22 cellular contexts compared by ENCODE assay signal in the genomic region with DNA sequence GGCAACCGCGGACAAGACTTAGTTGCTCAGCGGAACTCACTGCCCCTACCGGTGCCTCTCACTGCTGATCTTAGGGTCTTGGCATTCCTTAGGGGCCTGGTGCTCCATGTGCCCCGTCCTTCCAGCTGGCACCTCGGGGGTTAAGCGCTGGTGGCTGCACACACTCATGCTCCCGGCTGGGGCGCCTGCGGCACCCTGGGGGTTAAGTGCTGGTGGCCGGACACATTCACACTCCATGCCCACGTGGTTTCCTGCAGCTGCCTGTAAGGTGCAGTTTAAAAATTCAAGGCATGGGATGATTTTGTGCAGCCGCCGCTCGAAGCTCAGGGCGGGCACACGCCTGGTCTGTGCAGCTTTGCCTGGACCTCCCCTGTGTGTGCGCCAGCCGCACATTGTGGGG. TPM values are rescaled to one million over a fixed set of nuclear protein-coding genes. Genes with fewer than 3 reads are reported as not detected.
A peak's percentile ranks its signal among the peaks of the same experiment; 100 is the strongest.
DNase-seq lines count a peak whose midpoint lies in the region; ATAC-seq and TF ChIP-seq lines count a peak whose summit lies in the region.
"Had no signal": no experiment of that assay in that cellular context is flagged by ENCODE, and none has a peak within 500 bp of the region (broad histone marks: within the 10 kb centered on the region; RNA-seq: fewer than 3 reads in every experiment).

No MANE protein-coding gene starts in this region.

- no peaks in the 10 kb centered on the region for H3K9me3 ChIP-seq in prostate gland
- no peaks in the 10 kb centered on the region for H3K9me3 ChIP-seq in aorta (ENCODE audit: control insufficient read depth, low read length)
- H3K9me3 ChIP-seq: Peyer's patch, SJCRH30 had no signal

- no peaks in the 10 kb centered on the region for H3K36me3 ChIP-seq in prostate gland
- no peaks in the 10 kb centered on the region for H3K36me3 ChIP-seq in aorta (ENCODE audit: control insufficient read depth in 1 of 2, insufficient read depth in 2 of 2, low read length in 1 of 2)
- H3K36me3 ChIP-seq: SJCRH30 had no signal

- DNase-seq in NCI-H1417 (lab: John Stamatoyannopoulos, UW) (peak in 2 of 3 experiments; percentile 39 to 65), NCI-H1417 treated with DMSO at 0.1 percent for 48 hours (lab: John Stamatoyannopoulos, UW) (no peak), NCI-H69 (lab: John Stamatoyannopoulos, UW) (peak; percentile 39), dorsolateral prefrontal cortex (no peak), prostate gland (ENCODE audit: low spot score) (no peak), aorta (no peak), posterior vena cava (ENCODE audit: low spot score) (no peak)
- DNase-seq: ACHN; C1 segment of cervical spinal cord; CD8-positive, alpha-beta T cell; DND-41; HCEC 1CT; IMR-90; MV-4-11; NCI-H1930; NCI-H524; NCI-H82; Peyer's patch; SJCRH30 had no signal

- no peak for TF ChIP-seq POLR2A in prostate gland (IDR thresholded peaks at IDR 0.05)

- TF ChIP-seq CTCF in dorsolateral prefrontal cortex (IDR thresholded peaks at IDR 0.05 in 54 of 56, conservative IDR thresholded peaks at IDR 0.05 in 2 of 56; ENCODE audit: low read depth in 1 of 56, partially characterized antibody in 56 of 56) (no peak), prostate gland (IDR thresholded peaks at IDR 0.05) (no peak)

- H3K27ac ChIP-seq in dorsolateral prefrontal cortex (peak overlapping the region in 33 of 59 donors; percentile 4 to 84 (median 58)), prostate gland (peak overlapping the region; percentile 93 to 94), aorta (ENCODE audit: low read depth in 1 of 2, low read length in 2 of 2) (no peak overlapping the region)
- H3K27ac ChIP-seq: HL-60, Peyer's patch, SJCRH30 had no signal

- H3K27me3 ChIP-seq in dorsolateral prefrontal cortex (no peaks in the 10 kb centered on the region), prostate gland (replicated peaks; ENCODE audit: insufficient read depth) (no peaks in the 10 kb centered on the region), aorta (ENCODE audit: control insufficient read depth in 1 of 2, insufficient read depth in 2 of 2, low read length in 1 of 2) (no peaks in the 10 kb centered on the region)
- H3K27me3 ChIP-seq: Peyer's patch, SJCRH30 had no signal

- ATAC-seq in GM21619 (IDR thresholded peaks at IDR 0.05; ENCODE audit: unreplicated experiment) (no peak), aorta (ENCODE audit: low FRiP score) (no peak)
- ATAC-seq: CD8-positive, alpha-beta T cell; GM23338 had no signal

- peaks cover 40% of the 10 kb centered on the region for H3K4me1 ChIP-seq in prostate gland (replicated peaks)
- no peaks in the 10 kb centered on the region for H3K4me1 ChIP-seq in aorta (ENCODE audit: control insufficient read depth in 1 of 2, insufficient read depth in 2 of 2, low read length in 2 of 2)
- H3K4me1 ChIP-seq: Peyer's patch, SJCRH30 had no signal

- intact Hi-C loops in dorsolateral prefrontal cortex (cut with DNase I) (no loop called here), prostate gland (cut with DNase I) (no loop called here), aorta (cut with DNase I) (no loop called here), posterior vena cava (cut with DNase I) (no loop called here)

- H3K4me3 ChIP-seq in dorsolateral prefrontal cortex (no peak overlapping the region), prostate gland (no peak overlapping the region), aorta (ENCODE audit: low read length in 2 of 2) (no peak overlapping the region)
- H3K4me3 ChIP-seq: GM23338, Peyer's patch, SJCRH30 had no signal

- 65% methylated on average over 16 of the region's 19 CpGs for WGBS in prostate gland
- WGBS in aorta, 2 donors = 68 to 77% methylated on average over 19 of the region's 19 CpGs

RNA-seq across cellular contexts. Expression of gene BAIAP2, which starts 45.1 kb away (rescaled TPM):
- 100 to 1,000 TPM; 104 to 353 (median 235) TPM for total RNA-seq in dorsolateral prefrontal cortex
- 100 to 1,000 TPM; 125 to 148 TPM for total RNA-seq in prostate gland
- total RNA-seq in aorta = 10 to 100 TPM; 19.2 to 23.7 TPM
- polyA plus RNA-seq in aorta = 1 to 10 TPM; 1.7 to 9.5 TPM
- 10 to 100 TPM; 18.2 to 30.5 TPM for total RNA-seq in posterior vena cava

Comparison
In these comparisons a context has a peak if more than half of its experiments do, and no peak if none do; other contexts are left out.
1. DNase-seq: peak in NCI-H1417 (2 of 3) and NCI-H69 (single experiment); none in NCI-H1417 treated with DMSO at 0.1 percent for 48 hours (single experiment), dorsolateral prefrontal cortex (0 of 10), prostate gland (single experiment), aorta (0 of 2) and posterior vena cava (single experiment).
2. H3K27ac ChIP-seq: peak in dorsolateral prefrontal cortex (33 of 59) and prostate gland (2 of 2); none in aorta (0 of 2).